In the genomic region with DNA sequence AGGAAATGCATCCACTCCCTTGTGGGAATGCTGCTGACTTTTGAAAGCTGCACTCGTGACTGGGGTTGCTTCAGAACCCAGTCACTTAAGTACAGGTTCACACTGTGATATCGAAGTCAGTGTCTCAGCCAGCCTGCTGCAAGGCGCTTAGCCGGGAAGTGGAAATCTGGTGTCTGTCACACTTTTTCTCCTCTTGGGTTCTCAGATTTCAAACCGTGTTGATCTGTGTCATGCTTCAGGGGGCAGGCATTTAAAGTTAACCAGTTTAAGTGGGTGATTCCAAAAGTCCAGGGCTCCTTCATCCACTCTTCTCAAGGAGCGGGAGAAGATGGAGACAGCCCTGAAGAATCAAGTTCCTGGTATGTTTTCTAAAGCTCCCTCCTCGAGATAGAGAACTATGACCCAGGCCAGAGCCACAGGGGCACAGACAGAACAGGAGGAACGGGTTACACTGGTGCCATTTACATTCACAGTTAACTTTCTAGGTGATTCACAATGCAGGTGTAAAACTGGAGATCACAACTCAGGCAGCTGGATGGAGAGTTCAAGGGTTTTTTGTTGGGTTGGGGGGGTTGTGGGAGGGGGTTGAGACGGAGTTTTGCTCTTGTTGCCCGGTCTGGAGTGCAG, we compare ENCODE assay signal across 21 cellular contexts.
DNase-seq lines count a peak whose midpoint lies in the region; ATAC-seq, FAIRE-seq and TF ChIP-seq lines count a peak whose summit lies in the region.
"Had no signal": no experiment of that assay in that cellular context is flagged by ENCODE, and none has a peak within 500 bp of the region (broad histone marks: within the 10 kb centered on the region; RNA-seq: fewer than 3 reads in every experiment).

No MANE protein-coding gene starts in this region.

- H2AFZ ChIP-seq in H1 (ENCODE audit: low read length) = no peak overlapping the region
- H2AFZ ChIP-seq in neural progenitor cell (replicated peaks) = no peak overlapping the region
- H2AFZ ChIP-seq in osteoblast (ENCODE audit: low read length) = no peak overlapping the region

- CTCF ChIA-PET in Calu3 (lab: Charles Lee) (no interaction called here), H1 (lab: Charles Lee; ENCODE audit: partially characterized antibody) (interaction anchor here (0.7 to 2.3 kb wide), 4 partner anchors 14 to 174 kb away, joined by 3 to 7 read pairs (median 4); no protein-coding TSS in a partner anchor)

- no peaks in the 10 kb centered on the region for H3K9me3 ChIP-seq in H1 (ENCODE audit: insufficient read depth in 2 of 2, low read depth in 1 of 2, low read length in 1 of 2)
- no peaks in the 10 kb centered on the region for H3K9me3 ChIP-seq in neural progenitor cell (ENCODE audit: low read depth)
- no peaks in the 10 kb centered on the region for H3K9me3 ChIP-seq in osteoblast (ENCODE audit: low read depth, low read length)
- no peaks in the 10 kb centered on the region for H3K9me3 ChIP-seq in stomach
- H3K9me3 ChIP-seq: vagina had no signal

- TF ChIP-seq POLR2A in H1 (IDR thresholded peaks at IDR 0.05; ENCODE audit: control extremely low read depth in 1 of 2, low read depth in 2 of 2, low read length in 2 of 2) = no peak
- no peak for TF ChIP-seq POLR2A in stomach (IDR thresholded peaks at IDR 0.05)

- H2BK20ac ChIP-seq in H1 (ENCODE audit: low read length) = no peak overlapping the region

- H3K27me3 Mint-ChIP-seq in Calu3 (ENCODE audit: unreplicated experiment) (no peaks in the 10 kb centered on the region), neural progenitor cell (ENCODE audit: insufficient read depth, low read depth) (peaks cover 2% of the 10 kb centered on the region)
- H3K27me3 Mint-ChIP-seq: effector memory CD8-positive, alpha-beta T cell had no signal

- H3K79me1 ChIP-seq in H1 (ENCODE audit: low read depth, low read length) = no peaks in the 10 kb centered on the region

- no peak overlapping the region for H2BK120ac ChIP-seq in H1 (replicated peaks; ENCODE audit: low read depth, low read length)

- H3K36me3 ChIP-seq in H1 (ENCODE audit: control insufficient read depth in 2 of 4, insufficient read depth in 4 of 4, low read length in 3 of 4) = no peaks in the 10 kb centered on the region
- no peaks in the 10 kb centered on the region for H3K36me3 ChIP-seq in neural progenitor cell
- H3K36me3 ChIP-seq in osteoblast (ENCODE audit: insufficient read depth, low read length) = no peaks in the 10 kb centered on the region
- peaks cover 0 to 4% (median 0%) of the 10 kb centered on the region in 4 donors for H3K36me3 ChIP-seq in stomach
- H3K36me3 ChIP-seq: vagina had no signal

- H4K5ac ChIP-seq in H1 (ENCODE audit: insufficient read length, low read depth, low read length) = no peak overlapping the region

- H3K79me2 ChIP-seq in H1 (ENCODE audit: control insufficient read depth in 1 of 2, insufficient read depth in 2 of 2, low read length in 2 of 2) (no peaks in the 10 kb centered on the region), neural progenitor cell (ENCODE audit: low read depth) (no peaks in the 10 kb centered on the region), osteoblast (ENCODE audit: insufficient read depth, low read length) (no peaks in the 10 kb centered on the region)

- peaks cover 0 to 6% (median 3%) of the 10 kb centered on the region in 4 experiments; a peak in 4 of 7 replicates for H3K4me1 ChIP-seq in H1 (replicated peaks in 1 of 4; ENCODE audit: control insufficient read depth in 3 of 4, insufficient read depth in 4 of 4, low read length in 3 of 4)
- no peaks in the 10 kb centered on the region for H3K4me1 ChIP-seq in neural progenitor cell
- H3K4me1 ChIP-seq in osteoblast (ENCODE audit: insufficient read depth, low read length) = no peaks in the 10 kb centered on the region
- H3K4me1 ChIP-seq in stomach = no peaks in the 10 kb centered on the region
- H3K4me1 ChIP-seq: vagina had no signal

- no peak overlapping the region for H3K27ac Mint-ChIP-seq in Calu3 (ENCODE audit: unreplicated experiment)
- H3K27ac Mint-ChIP-seq in neural progenitor cell = no peak overlapping the region
- H3K27ac Mint-ChIP-seq: naive thymus-derived CD8-positive, alpha-beta T cell had no signal

- POLR2A ChIA-PET in H1 (lab: Charles Lee; ENCODE audit: partially characterized antibody) = no interaction called here

- no peak overlapping the region for H3K4me3 Mint-ChIP-seq in Calu3 (ENCODE audit: low read depth, unreplicated experiment)
- no peak overlapping the region for H3K4me3 Mint-ChIP-seq in neural progenitor cell
- H3K4me3 Mint-ChIP-seq: effector memory CD8-positive, alpha-beta T cell; naive thymus-derived CD8-positive, alpha-beta T cell had no signal

- TF ChIP-seq RAD21 in Ishikawa (IDR thresholded peaks at IDR 0.05; ENCODE audit: low read depth) = no peak
- TF ChIP-seq RAD21 in H1 (IDR thresholded peaks at IDR 0.05 in 1 of 2, conservative IDR thresholded peaks at IDR 0.05 in 1 of 2; ENCODE audit: low read depth in 2 of 2, low read length in 2 of 2) = no peak

- no peaks in the 10 kb centered on the region for H3K23me2 ChIP-seq in H1 (ENCODE audit: low read depth, low read length)

- no peak for ATAC-seq in HG03108 (IDR thresholded peaks at IDR 0.05; ENCODE audit: unreplicated experiment)
- ATAC-seq: effector memory CD8-positive, alpha-beta T cell; naive thymus-derived CD8-positive, alpha-beta T cell; Right ventricle myocardium inferior had no signal

- no peak overlapping the region for H2BK5ac ChIP-seq in H1 (ENCODE audit: low read depth, low read length)

- H3K9ac ChIP-seq in H1 (replicated peaks in 1 of 4; ENCODE audit: extremely low read depth in 1 of 4, low read depth in 3 of 4, low read length in 3 of 4) (no peak overlapping the region), neural progenitor cell (no peak overlapping the region)

- WGBS in H1 (ENCODE audit: extremely low coverage in 1 of 2, insufficient coverage in 1 of 2, insufficient read length in 1 of 2, insufficient replicate concordance in 2 of 2, low coverage in 1 of 2, low lambda C conversion rate in 2 of 2, missing lambda C conversion rate in 1 of 2), 2 experiments = 81% methylated on average over 10 of the region's 10 CpGs; no CpG with 5 or more reads in 1 of the 2 experiments
- WGBS in stomach, 5 donors = 68 to 76% (median 73%) methylated on average over 9 to 10 of the region's 10 CpGs

- H3K27me3 ChIP-seq in H1 (replicated peaks in 1 of 4; ENCODE audit: control insufficient read depth in 3 of 4, extremely low read depth in 1 of 4, insufficient read depth in 3 of 4, low read length in 3 of 4) (no peaks in the 10 kb centered on the region), neural progenitor cell (no peaks in the 10 kb centered on the region), osteoblast (ENCODE audit: insufficient read depth, low read length) (no peaks in the 10 kb centered on the region), stomach (no peaks in the 10 kb centered on the region)
- H3K27me3 ChIP-seq: vagina had no signal

- H3K36me3 Mint-ChIP-seq in Calu3 (ENCODE audit: insufficient read depth, unreplicated experiment) (no peaks in the 10 kb centered on the region), neural progenitor cell (peaks cover 14% of the 10 kb centered on the region)
- H3K36me3 Mint-ChIP-seq: naive thymus-derived CD8-positive, alpha-beta T cell had no signal

- H2BK12ac ChIP-seq in H1 (ENCODE audit: low read depth, low read length) = no peak overlapping the region

- no peaks in the 10 kb centered on the region for H3F3A ChIP-seq in neural progenitor cell (ENCODE audit: low read depth)

- H3K27ac ChIP-seq in H1 (ENCODE audit: low read depth, low read length) (no peak overlapping the region), neural progenitor cell (no peak overlapping the region), osteoblast (ENCODE audit: low read depth, low read length) (no peak overlapping the region), stomach (no peak overlapping the region)
- H3K27ac ChIP-seq: C4-2B, vagina had no signal

- FAIRE-seq in H1 (lab: Jason Lieb, UNC) = peak; percentile 77
- FAIRE-seq: small intestine had no signal

- H2AK5ac ChIP-seq in H1 (ENCODE audit: low read depth, low read length) = no peak overlapping the region

- H3K14ac ChIP-seq in H1 (ENCODE audit: insufficient read length) = no peak overlapping the region

- no peaks in the 10 kb centered on the region for H3K4me1 Mint-ChIP-seq in Calu3 (ENCODE audit: low read depth, unreplicated experiment)
- peaks cover 15% of the 10 kb centered on the region for H3K4me1 Mint-ChIP-seq in neural progenitor cell
- H3K4me1 Mint-ChIP-seq: naive thymus-derived CD8-positive, alpha-beta T cell had no signal

- H3K9me3 Mint-ChIP-seq in Calu3 (ENCODE audit: low read depth, unreplicated experiment) (no peaks in the 10 kb centered on the region), neural progenitor cell (no peaks in the 10 kb centered on the region)
- H3K9me3 Mint-ChIP-seq: effector memory CD8-positive, alpha-beta T cell; naive thymus-derived CD8-positive, alpha-beta T cell had no signal

- no peak overlapping the region for H3K56ac ChIP-seq in H1 (replicated peaks; ENCODE audit: insufficient read length, low read depth, low read length)

- H3K4me3 ChIP-seq in H1 (ENCODE audit: extremely low read depth in 1 of 4, insufficient read depth in 2 of 4, low read depth in 3 of 4, low read length in 4 of 4) (no peak overlapping the region), neural progenitor cell (no peak overlapping the region), osteoblast (ENCODE audit: insufficient read depth, low read length) (no peak overlapping the region), stomach (no peak overlapping the region)
- H3K4me3 ChIP-seq: vagina had no signal

- intact Hi-C loops in Calu3 (cut with micrococcal nuclease; ENCODE audit: unreplicated experiment) (no loop called here), stomach (cut with DNase I; ENCODE audit: low total_unique reads) (no loop called here)

- no peak for TF ChIP-seq EP300 in Ishikawa (IDR thresholded peaks at IDR 0.05; ENCODE audit: borderline replicate concordance)
- no peak for TF ChIP-seq EP300 in H1 (IDR thresholded peaks at IDR 0.05; ENCODE audit: borderline replicate concordance in 1 of 2, low read depth in 2 of 2, low read length in 2 of 2)
- TF ChIP-seq EP300 in stomach (IDR thresholded peaks at IDR 0.05) = no peak

- no peak overlapping the region for H3K18ac ChIP-seq in H1 (ENCODE audit: extremely low read depth, low read length)

- no peak overlapping the region for H3K23ac ChIP-seq in H1 (ENCODE audit: insufficient read length)

- H4K8ac ChIP-seq in H1 (ENCODE audit: extremely low read depth, insufficient read depth, low read length) = no peak overlapping the region

- H4K91ac ChIP-seq in H1 (replicated peaks; ENCODE audit: insufficient read length, low read length) = no peak overlapping the region

- DNase-seq in Calu3 = peak; percentile 30
- no peak for DNase-seq in H1 (ENCODE audit: low read depth in 1 of 2, low spot score in 2 of 2)
- peak; percentile 28 for DNase-seq in neural progenitor cell (ENCODE audit: low spot score)
- no peak for DNase-seq in osteoblast (ENCODE audit: insufficient read length, low spot score, missing footprints)
- DNase-seq in activated naive CD4-positive, alpha-beta T cell (lab: John Stamatoyannopoulos, UW) = no peak
- no peak for DNase-seq in stomach
- DNase-seq: activated gamma-delta T cell; DMS153; effector memory CD8-positive, alpha-beta T cell; H7; hippocampal formation; kidney glomerular epithelial cell; mesenchymal stem cell; naive thymus-derived CD8-positive, alpha-beta T cell; NCI-H1694 treated with DMSO at 0.1 percent for 48 hours; small intestine had no signal

- H4K20me1 ChIP-seq in H1 (replicated peaks in 1 of 2; ENCODE audit: control insufficient read depth in 1 of 2, insufficient read depth in 2 of 2, low read length in 2 of 2) = no peaks in the 10 kb centered on the region
- peaks cover 32% of the 10 kb centered on the region for H4K20me1 ChIP-seq in neural progenitor cell (ENCODE audit: low read depth)
- H4K20me1 ChIP-seq in osteoblast (ENCODE audit: insufficient read depth, low read length) = peaks cover 8% of the 10 kb centered on the region

- no TSS peak for BruUV-seq in Calu3 (replicated peaks; lab: Mats Ljungman, UMichigan)

- H3K4me2 ChIP-seq in H1 (ENCODE audit: insufficient read depth in 1 of 2, low read depth in 2 of 2, low read length in 2 of 2) (no peak overlapping the region; a peak in 1 of 4 replicates), neural progenitor cell (no peak overlapping the region), osteoblast (ENCODE audit: insufficient read depth, low read length) (no peak overlapping the region)

- TF ChIP-seq CTCF in Calu3 (IDR thresholded peaks at IDR 0.05; ENCODE audit: unreplicated experiment) (no peak), H1 (IDR thresholded peaks at IDR 0.05; ENCODE audit: control extremely low read depth in 1 of 3, insufficient read depth in 1 of 3, low read depth in 1 of 3, low read length in 3 of 3) (no peak), neural progenitor cell (IDR thresholded peaks at IDR 0.05) (no peak), osteoblast (IDR thresholded peaks at IDR 0.05; ENCODE audit: extremely low read depth, low read depth, low read length) (no peak), stomach (IDR thresholded peaks at IDR 0.05) (no peak)

- H2BK15ac ChIP-seq in H1 (ENCODE audit: low read length) = no peak overlapping the region

- H3K4ac ChIP-seq in H1 (replicated peaks; ENCODE audit: insufficient read length, low read depth, low read length) = no peak overlapping the region

Comparison
In these comparisons a context has a peak if more than half of its experiments do, and no peak if none do; other contexts are left out.
1. DNase-seq: peak in Calu3 (single experiment) and neural progenitor cell (single experiment); none in H1 (0 of 2), osteoblast (single experiment), activated naive CD4-positive, alpha-beta T cell (0 of 4) and stomach (single experiment).